1 cellular context compared by ENCODE assay signal in genomic region chr14:100065942-100066574, GRCh38.
TF ChIP-seq lines count a peak whose summit lies in the region.

No MANE protein-coding gene starts in this region.

TF ChIP-seq in GM12878, 131 proteins besides CTCF, POLR2A, EP300 and RAD21 (continued from another document and continues in another):
- TF ChIP-seq KAT2A (conservative IDR thresholded peaks at IDR 0.05; ENCODE audit: control insufficient read depth, low read depth, low read length) (no peak), SREBF2 (IDR thresholded peaks at IDR 0.05; ENCODE audit: low read length) (no peak), BRCA1 (IDR thresholded peaks at IDR 0.05; ENCODE audit: low read depth, low read length) (no peak), ESRRA (IDR thresholded peaks at IDR 0.05; ENCODE audit: low read length) (no peak), IRF5 (IDR thresholded peaks at IDR 0.05; ENCODE audit: borderline replicate concordance) (no peak), MTA2 (IDR thresholded peaks at IDR 0.05; ENCODE audit: low read depth) (peak; percentile 75), MEF2B (IDR thresholded peaks at IDR 0.05; ENCODE audit: partially characterized antibody, poor library complexity, severe bottlenecking) (peak; percentile 23), E2F4 (IDR thresholded peaks at IDR 0.05; ENCODE audit: low read depth, low read length) (no peak), PRDM15 (CRISPR knock-in tag; IDR thresholded peaks at IDR 0.05) (no peak), FOS (IDR thresholded peaks at IDR 0.05; ENCODE audit: borderline replicate concordance, extremely low read depth, insufficient read length) (no peak), CHD4 (IDR thresholded peaks at IDR 0.05) (no peak), ZNF217 (IDR thresholded peaks at IDR 0.05) (no peak), CBX5 (IDR thresholded peaks at IDR 0.05; ENCODE audit: low read depth) (no peak; the same call in 1 of the 2 replicates), KDM1A (IDR thresholded peaks at IDR 0.05; ENCODE audit: borderline replicate concordance) (no peak), PML (IDR thresholded peaks at IDR 0.05; ENCODE audit: low read length) (peak; percentile 87), SMAD5 (IDR thresholded peaks at IDR 0.05; ENCODE audit: low read depth) (no peak), TBL1XR1 (IDR thresholded peaks at IDR 0.05; ENCODE audit: low read depth, low read length) (0 out of 2 replicates have a peak, but pooled peaks have one; percentile 22), SKIL (IDR thresholded peaks at IDR 0.05; ENCODE audit: low read depth, poor library complexity, severe bottlenecking) (peak; percentile 26), PKNOX1 (IDR thresholded peaks at IDR 0.05) (peak; percentile 86), JUND (IDR thresholded peaks at IDR 0.05; ENCODE audit: low read depth, low read length) (no peak), CREB1 (IDR thresholded peaks at IDR 0.05; ENCODE audit: low read depth) (no peak), IKZF1 (conservative IDR thresholded peaks at IDR 0.05) (peak; percentile 71; the same call in 1 of the 2 replicates), SUPT20H (IDR thresholded peaks at IDR 0.05; ENCODE audit: borderline replicate concordance, control insufficient read depth, low read depth, low read length) (no peak), FOXK2 (IDR thresholded peaks at IDR 0.05) (no peak), SP1 (IDR thresholded peaks at IDR 0.05; ENCODE audit: low read depth, low read length) (peak; percentile 84), ZBTB33 (IDR thresholded peaks at IDR 0.05) (no peak), PAX5 (IDR thresholded peaks at IDR 0.05; ENCODE audit: borderline replicate concordance, low read depth, low read length) (peak; percentile 88), MEF2A (IDR thresholded peaks at IDR 0.05; ENCODE audit: insufficient read depth, low read depth, low read length) (0 out of 2 replicates have a peak, but pooled peaks have one; percentile 50), YBX1 (IDR thresholded peaks at IDR 0.05) (no peak), NRF1 (conservative IDR thresholded peaks at IDR 0.05; ENCODE audit: low read depth, low read length) (0 out of 2 replicates have a peak, but pooled peaks have one; percentile 24), SUZ12 (IDR thresholded peaks at IDR 0.05; ENCODE audit: unreplicated experiment) (no peak), MLLT1 (IDR thresholded peaks at IDR 0.05) (peak; percentile 74), ZSCAN29 (IDR thresholded peaks at IDR 0.05) (no peak), CUX1 (IDR thresholded peaks at IDR 0.05; ENCODE audit: insufficient replicate concordance, low read depth, low read length) (peak; percentile 51), LARP7 (IDR thresholded peaks at IDR 0.05) (no peak; the same call in 1 of the 2 replicates), ZNF207 (IDR thresholded peaks at IDR 0.05; ENCODE audit: borderline replicate concordance) (no peak; the same call in 1 of the 2 replicates), CREM (IDR thresholded peaks at IDR 0.05; ENCODE audit: low read depth) (peak; percentile 85), ELK1 (IDR thresholded peaks at IDR 0.05; ENCODE audit: low read depth, low read length) (no peak), MXI1 (IDR thresholded peaks at IDR 0.05; ENCODE audit: low read depth, low read length) (peak; percentile 86), SREBF1 (IDR thresholded peaks at IDR 0.05; ENCODE audit: low read length) (no peak), DPF2 (IDR thresholded peaks at IDR 0.05) (0 out of 2 replicates have a peak, but pooled peaks have one; percentile 43), EZH2 (IDR thresholded peaks at IDR 0.05; ENCODE audit: borderline replicate concordance, control insufficient read depth, low read depth, low read length) (no peak), BACH1 (IDR thresholded peaks at IDR 0.05; ENCODE audit: borderline replicate concordance) (no peak; the same call in 1 of the 2 replicates), SPI1 (IDR thresholded peaks at IDR 0.05; ENCODE audit: borderline replicate concordance, insufficient read depth, low read depth, low read length) (no peak)
